ENCODE assay signal across 20 cellular contexts in genomic region chr7:158505683-158506082, GRCh38.
A peak's percentile ranks its signal among the peaks of the same experiment; 100 is the strongest.
DNase-seq lines count a peak whose midpoint lies in the region; ATAC-seq, FAIRE-seq and TF ChIP-seq lines count a peak whose summit lies in the region.
"Had no signal": no experiment of that assay in that cellular context is flagged by ENCODE, and none has a peak within 500 bp of the region (broad histone marks: within the 10 kb centered on the region; RNA-seq: fewer than 3 reads in every experiment).

No MANE protein-coding gene starts in this region.

- TF ChIP-seq EP300 in HepG2 (IDR thresholded peaks at IDR 0.05; ENCODE audit: low read depth in 2 of 2, low read length in 2 of 2) (no peak), HepG2 (CRISPR knock-in tag; IDR thresholded peaks at IDR 0.05; ENCODE audit: borderline replicate concordance) (no peak), K562 (IDR thresholded peaks at IDR 0.05; ENCODE audit: low read length) (no peak)

- no peaks in the 10 kb centered on the region for H3K9me1 ChIP-seq in K562 (ENCODE audit: control insufficient read depth, insufficient read depth, low read length)

- WGBS in HepG2 (ENCODE audit: low lambda C conversion rate), result 92% methylated on average over 11 of the region's 14 CpGs
- 78% methylated on average over 9 of the region's 14 CpGs for WGBS in right lobe of liver (ENCODE audit: insufficient coverage, low coverage, low lambda C conversion rate, missing lambda C conversion rate)
- under 1% methylated on average over 12 of the region's 14 CpGs for WGBS in K562 (ENCODE audit: insufficient coverage, low coverage, missing lambda C conversion rate)

- no peak overlapping the region for H2AFZ ChIP-seq in HepG2 (ENCODE audit: low read length)
- H2AFZ ChIP-seq in K562 (ENCODE audit: low read depth, low read length), result no peak overlapping the region

- intact Hi-C loops in HepG2 (cut with micrococcal nuclease; ENCODE audit: unreplicated experiment) (no loop called here), right lobe of liver (cut with DNase I) (no loop called here), K562 (cut with micrococcal nuclease) (no loop called here)

- H3K9ac ChIP-seq in HepG2 (ENCODE audit: insufficient read depth, low read depth, low read length), result no peak overlapping the region
- no peak overlapping the region for H3K9ac ChIP-seq in K562 (ENCODE audit: insufficient read depth in 1 of 2, low read depth in 2 of 2, low read length in 2 of 2)
- H3K9ac ChIP-seq: BLaER1 treated with 17β-estradiol and CSF1 and Interleukin-3, amounts not matched to agents 10 nM and 100 nM had no signal

- no TSS peak for BruUV-seq in HepG2 (replicated peaks; lab: Mats Ljungman, UMichigan)
- BruUV-seq in K562 (replicated peaks; lab: Mats Ljungman, UMichigan), result no TSS peak

- ATAC-seq in HepG2, result no peak
- no peak for ATAC-seq in right lobe of liver
- no peak for ATAC-seq in K562
- ATAC-seq in GM18517 (IDR thresholded peaks at IDR 0.05; ENCODE audit: unreplicated experiment), result no peak
- ATAC-seq: CD8-positive, alpha-beta T cell had no signal

- no peak for TF ChIP-seq RAD21 in HepG2 (CRISPR knock-in tag; IDR thresholded peaks at IDR 0.05)
- no peak for TF ChIP-seq RAD21 in K562 (CRISPR knock-in tag; conservative IDR thresholded peaks at IDR 0.05 in 1 of 2, IDR thresholded peaks at IDR 0.05 in 1 of 2)

- CTCF ChIA-PET in HepG2 (lab: Yijun Ruan, JAX; ENCODE audit: low intra/inter-chr PET ratio, low total read pairs), result no interaction called here
- CTCF ChIA-PET in K562 (lab: Yijun Ruan, JAX; ENCODE audit: low intra/inter-chr PET ratio), result no interaction called here

- DNase-seq in HepG2 (ENCODE audit: low spot score) (no peak), right lobe of liver (no peak), K562 (ENCODE audit: extremely low read depth in 1 of 4, low spot score in 3 of 4) (no peak), kidney tubule cell (ENCODE audit: low spot score) (no peak)
- DNase-seq: 8988T; AML-193; Caco-2; Calu3; CD4-positive, alpha-beta T cell; CD8-positive, alpha-beta T cell; DMS79 treated with DMSO at 0.1 percent for 48 hours; GF-D8 had no signal

- no peaks in the 10 kb centered on the region; the same call in 1 of the 2 replicates for H3K9me3 ChIP-seq in HepG2 (ENCODE audit: low read length)
- H3K9me3 ChIP-seq in right lobe of liver, result no peaks in the 10 kb centered on the region
- no peaks in the 10 kb centered on the region for H3K9me3 ChIP-seq in K562 (replicated peaks; ENCODE audit: control insufficient read depth, insufficient read depth, low read depth, low read length)

- H3K4me1 ChIP-seq in HepG2 (ENCODE audit: insufficient read depth, low read length), result peaks cover 27% of the 10 kb centered on the region
- no peaks in the 10 kb centered on the region for H3K4me1 ChIP-seq in right lobe of liver
- peaks cover 6 to 20% of the 10 kb centered on the region in 2 experiments; a peak in 4 of 5 replicates for H3K4me1 ChIP-seq in K562 (replicated peaks in 1 of 2; ENCODE audit: control insufficient read depth in 2 of 2, insufficient read depth in 2 of 2, low read length in 2 of 2)
- H3K4me1 ChIP-seq: Caco-2 had no signal

- no peak for FAIRE-seq in HepG2 (lab: Jason Lieb, UNC)
- FAIRE-seq in K562 (lab: Jason Lieb, UNC), result no peak
- FAIRE-seq: A204.1, D721Med, G401.6, GM12891, GM19239 had no signal

- TF ChIP-seq CTCF in HepG2 (CRISPR knock-in tag; IDR thresholded peaks at IDR 0.05), result no peak
- TF ChIP-seq CTCF in right lobe of liver (IDR thresholded peaks at IDR 0.05), result no peak
- TF ChIP-seq CTCF in K562 (IDR thresholded peaks at IDR 0.05 in 2 of 3, conservative IDR thresholded peaks at IDR 0.05 in 1 of 3; ENCODE audit: insufficient read depth in 2 of 3, low read depth in 1 of 3, low read length in 3 of 3), result no peak

- no peaks in the 10 kb centered on the region for H3K27me3 ChIP-seq in HepG2 (ENCODE audit: control insufficient read depth in 1 of 2, insufficient read depth in 2 of 2, low read length in 2 of 2)
- H3K27me3 ChIP-seq in right lobe of liver, result no peaks in the 10 kb centered on the region
- H3K27me3 ChIP-seq in K562 (ENCODE audit: control insufficient read depth in 2 of 2, insufficient read depth in 2 of 2, low read length in 2 of 2), result peaks cover 45 to 82% of the 10 kb centered on the region in 2 experiments
- H3K27me3 ChIP-seq: BLaER1 treated with 17β-estradiol and CSF1 and Interleukin-3, amounts not matched to agents 10 nM and 100 nM had no signal

- in situ Hi-C loops in HepG2 (cut with HindIII; ENCODE audit: extremely low pct_ligation_motif_present, low pct_unique_long_range_greater_than_20kb) (no loop called here), K562 (cut with MboI) (no loop called here)

- H3K27ac ChIP-seq in HepG2 (ENCODE audit: extremely low read length, insufficient read depth, low read length), result no peak overlapping the region
- H3K27ac ChIP-seq in right lobe of liver, result no peak overlapping the region
- H3K27ac ChIP-seq in K562 (ENCODE audit: extremely low read depth, low read depth, low read length), result no peak overlapping the region
- H3K27ac ChIP-seq: BLaER1 treated with 17β-estradiol and CSF1 and Interleukin-3, amounts not matched to agents 10 nM and 100 nM; C4-2B had no signal

- H3K79me2 ChIP-seq in HepG2 (ENCODE audit: insufficient read depth, low read length) (peaks cover 2% of the 10 kb centered on the region), K562 (ENCODE audit: control insufficient read depth, insufficient read depth, low read length) (no peaks in the 10 kb centered on the region)

- H3K4me3 ChIP-seq in HepG2 (replicated peaks in 1 of 3; ENCODE audit: insufficient read depth in 1 of 3, low read depth in 2 of 3, low read length in 3 of 3) (no peak overlapping the region), right lobe of liver (no peak overlapping the region), K562 (no peak overlapping the region)
- H3K4me3 ChIP-seq: BLaER1 treated with 17β-estradiol and CSF1 and Interleukin-3, amounts not matched to agents 10 nM and 100 nM had no signal

- TF ChIP-seq POLR2A in HepG2 (IDR thresholded peaks at IDR 0.05; ENCODE audit: insufficient read depth in 1 of 2, low read depth in 2 of 2, low read length in 2 of 2), result no peak
- no peak for TF ChIP-seq POLR2A in right lobe of liver (IDR thresholded peaks at IDR 0.05)
- no peak for TF ChIP-seq POLR2A in K562 (conservative IDR thresholded peaks at IDR 0.05)

- H3K36me3 ChIP-seq in HepG2 (replicated peaks in 1 of 2; ENCODE audit: control insufficient read depth in 1 of 2, insufficient read depth in 2 of 2, low read length in 2 of 2) (peaks cover 0 to 1% of the 10 kb centered on the region in 2 experiments; a peak in 2 of 5 replicates), right lobe of liver (no peaks in the 10 kb centered on the region), K562 (ENCODE audit: control insufficient read depth, insufficient read depth, low read length) (no peaks in the 10 kb centered on the region)
- H3K36me3 ChIP-seq: BLaER1 treated with 17β-estradiol and CSF1 and Interleukin-3, amounts not matched to agents 10 nM and 100 nM had no signal

- POLR2A ChIA-PET in HepG2 (lab: Yijun Ruan, JAX) (no interaction called here), K562 (lab: Yijun Ruan, JAX) (no interaction called here)

- H4K20me1 ChIP-seq in HepG2 (ENCODE audit: insufficient read depth, low read length), result peaks cover 22% of the 10 kb centered on the region; the same call in 1 of the 2 replicates
- H4K20me1 ChIP-seq in K562 (replicated peaks; ENCODE audit: control insufficient read depth, insufficient read depth, low read length), result 0 out of 2 replicates have a peak, but pooled peaks cover 5% of the 10 kb centered on the region
- H4K20me1 ChIP-seq: BLaER1 treated with 17β-estradiol and CSF1 and Interleukin-3, amounts not matched to agents 10 nM and 100 nM had no signal

- H3K4me2 ChIP-seq in HepG2 (ENCODE audit: low read depth, low read length) (no peak overlapping the region), K562 (ENCODE audit: insufficient read depth, low read length) (no peak overlapping the region)
- H3K4me2 ChIP-seq: BLaER1 treated with 17β-estradiol and CSF1 and Interleukin-3, amounts not matched to agents 10 nM and 100 nM had no signal

TF ChIP-seq in HepG2, 621 proteins besides CTCF, POLR2A, EP300 and RAD21:
- TF ChIP-seq NKX3-1 (CRISPR knock-in tag; IDR thresholded peaks at IDR 0.05) (no peak), ZFP36 (IDR thresholded peaks at IDR 0.05; ENCODE audit: borderline replicate concordance, low read depth, low read length, partially characterized antibody) (peak; percentile 63), DNMT3B (CRISPR knock-in tag; conservative IDR thresholded peaks at IDR 0.05) (no peak), ZNF780A (CRISPR knock-in tag; IDR thresholded peaks at IDR 0.05) (peak; percentile 99)

TF ChIP-seq in K562, 482 proteins besides CTCF, POLR2A, EP300 and RAD21:
- TF ChIP-seq ZFP36 (IDR thresholded peaks at IDR 0.05; ENCODE audit: low read depth, low read length, partially characterized antibody) (peak; percentile 63), NONO (IDR thresholded peaks at IDR 0.05; ENCODE audit: low read depth in 2 of 2, low read length in 1 of 2) (no peak), ATF1 (CRISPR knock-in tag; IDR thresholded peaks at IDR 0.05) (no peak), ATF1 (tag; IDR thresholded peaks at IDR 0.05) (no peak), CBX3 (IDR thresholded peaks at IDR 0.05; ENCODE audit: borderline replicate concordance in 1 of 2, low read length in 2 of 2) (peak in 1 of 2 experiments; percentile 48; a peak in 1 of 3 replicates), GTF2A2 (tag; IDR thresholded peaks at IDR 0.05) (no peak), EZH2 (IDR thresholded peaks at IDR 0.05; ENCODE audit: borderline replicate concordance, low read depth, low read length) (no peak), POLR3G (IDR thresholded peaks at IDR 0.05; ENCODE audit: extremely low read depth, insufficient read length, insufficient replicate concordance) (no peak), POU5F1 (IDR thresholded peaks at IDR 0.05; ENCODE audit: borderline replicate concordance, low read depth, low read length, partially characterized antibody) (no peak), HDAC3 (IDR thresholded peaks at IDR 0.05; ENCODE audit: borderline replicate concordance, partially characterized antibody) (no peak), ZNF75A (CRISPR knock-in tag; IDR thresholded peaks at IDR 0.05) (no peak), ELF2 (CRISPR knock-in tag; IDR thresholded peaks at IDR 0.05) (no peak), TCF3 (CRISPR knock-in tag; IDR thresholded peaks at IDR 0.05) (no peak), LCOR (CRISPR knock-in tag; IDR thresholded peaks at IDR 0.05) (no peak), THRAP3 (IDR thresholded peaks at IDR 0.05; ENCODE audit: borderline replicate concordance) (no peak), GABPA (tag; conservative IDR thresholded peaks at IDR 0.05; ENCODE audit: low read depth) (no peak)

Comparison
In these comparisons a context has a peak if more than half of its experiments do, and no peak if none do; other contexts are left out.
1. Of the 241 proteins assayed by ChIP-seq in both HepG2 and K562: peak only in HepG2: ZNF780A; only in K562: none; in both: ZFP36; in neither: 239.